In the genomic region with DNA sequence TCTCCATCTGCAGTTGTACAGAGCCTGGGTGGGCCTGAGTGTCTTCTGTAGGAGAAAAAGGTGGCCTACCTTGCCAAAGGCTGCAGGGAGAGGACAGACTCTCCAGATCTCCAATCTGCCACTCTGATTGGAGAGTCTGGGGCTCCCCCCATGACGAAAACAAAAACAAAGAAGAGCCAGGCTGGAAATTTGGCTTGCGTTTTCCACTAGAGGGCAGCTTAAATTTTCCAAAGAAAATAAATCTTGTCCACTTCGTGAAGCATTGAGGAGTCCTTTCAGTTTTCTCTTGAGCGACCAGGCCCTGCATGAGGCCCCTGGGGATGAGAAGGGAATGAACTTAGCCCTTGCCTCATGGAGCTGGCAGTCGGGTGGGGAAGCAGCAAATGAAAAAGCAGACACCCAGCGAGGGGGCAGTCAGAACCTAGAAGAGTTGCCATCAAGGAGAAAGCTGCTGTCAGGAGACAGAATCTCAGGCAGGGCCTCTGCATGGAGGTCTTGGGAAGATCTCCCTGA, we compare ENCODE assay signal across 8 cellular contexts. TPM values are rescaled to one million over a fixed set of nuclear protein-coding genes. Genes with fewer than 3 reads are reported as not detected.
A peak's percentile ranks its signal among the peaks of the same experiment; 100 is the strongest.
DNase-seq lines count a peak whose midpoint lies in the region; ATAC-seq and TF ChIP-seq lines count a peak whose summit lies in the region.

No MANE protein-coding gene starts in this region.

- no peak overlapping the region for H3K4me3 ChIP-seq in WERI-Rb-1 (ENCODE audit: low read depth, low read length)
- no peak overlapping the region for H3K4me3 ChIP-seq in suprapubic skin

- no peak for TF ChIP-seq EP300 in suprapubic skin (IDR thresholded peaks at IDR 0.05)

- WGBS in suprapubic skin, result 24% methylated on average over 6 of the region's 6 CpGs

- H3K4me1 ChIP-seq in suprapubic skin, result peaks cover 4% of the 10 kb centered on the region

- H3K36me3 ChIP-seq in WERI-Rb-1 (no peaks in the 10 kb centered on the region), suprapubic skin (no peaks in the 10 kb centered on the region)

- no peak overlapping the region for H3K27ac ChIP-seq in WERI-Rb-1
- H3K27ac ChIP-seq in suprapubic skin, result no peak overlapping the region

- TF ChIP-seq CTCF in WERI-Rb-1 (IDR thresholded peaks at IDR 0.05; ENCODE audit: low read depth, low read length) (peak; percentile 32; the same call in 1 of the 2 replicates), suprapubic skin (IDR thresholded peaks at IDR 0.05) (no peak)

- no peaks in the 10 kb centered on the region for H3K9me3 ChIP-seq in WERI-Rb-1 (ENCODE audit: severe bottlenecking)
- no peaks in the 10 kb centered on the region for H3K9me3 ChIP-seq in suprapubic skin

- no peak for ATAC-seq in HG03139 (IDR thresholded peaks at IDR 0.05; ENCODE audit: unreplicated experiment)
- no peak for ATAC-seq in HG03520 (IDR thresholded peaks at IDR 0.05; ENCODE audit: unreplicated experiment)
- no peak for ATAC-seq in HG03045 (IDR thresholded peaks at IDR 0.05; ENCODE audit: unreplicated experiment)

- no peak for TF ChIP-seq POLR2A in suprapubic skin (IDR thresholded peaks at IDR 0.05)

- DNase-seq in COLO829 (ENCODE audit: low spot score), result peak; percentile 47
- DNase-seq in HuH-7.5 (ENCODE audit: low spot score), result peak; percentile 51
- no peak for DNase-seq in WERI-Rb-1
- DNase-seq in inferior parietal cortex (ENCODE audit: extremely low spot score), result peak; percentile 60
- DNase-seq in suprapubic skin (ENCODE audit: low spot score in 2 of 2), result no peak

- H3K27me3 ChIP-seq in WERI-Rb-1 (ENCODE audit: insufficient read depth, low read depth, severe bottlenecking) (no peaks in the 10 kb centered on the region), suprapubic skin (no peaks in the 10 kb centered on the region)

RNA-seq across cellular contexts. Expression of a gene that starts 8.2 kb away (rescaled TPM):
- 1 to 10 TPM; 1.3 to 6.3 (median 4.3) TPM for total RNA-seq in suprapubic skin

RNA-seq across cellular contexts. Expression of a gene that starts 59.6 kb away (rescaled TPM):
- total RNA-seq in suprapubic skin, result 10 to 100 TPM; 49.1 to 74.8 (median 60.7) TPM

Comparison
In these comparisons a context has a peak if more than half of its experiments do, and no peak if none do; other contexts are left out.
1. DNase-seq: peak in COLO829 (single experiment), HuH-7.5 (single experiment) and inferior parietal cortex (single experiment); none in WERI-Rb-1 (single experiment) and suprapubic skin (0 of 2).